ENCODE assay signal across 16 cellular contexts in genomic region chr6:135329851-135330803, GRCh38.
DNase-seq lines count a peak whose midpoint lies in the region; ATAC-seq and TF ChIP-seq lines count a peak whose summit lies in the region.
"Had no signal": no experiment of that assay in that cellular context is flagged by ENCODE, and none has a peak within 500 bp of the region (broad histone marks: within the 10 kb centered on the region; RNA-seq: fewer than 3 reads in every experiment).

No MANE protein-coding gene starts in this region.

- H3K9me3 Mint-ChIP-seq in activated CD8-positive, alpha-beta memory T cell treated with anti-CD3 and anti-CD28 coated beads, Interleukin-2, amount 10 ng/mL, durations not matched to agents 7 days and 5 days (ENCODE audit: low read depth): no peaks in the 10 kb centered on the region
- H3K9me3 Mint-ChIP-seq in stimulated activated effector memory CD8-positive, alpha-beta T cell treated with anti-CD3 and anti-CD28 coated beads, Interleukin-12 subunit alpha, Interleukin-12 subunit beta, amount 100 ng/mL, for 72 hours: no peaks in the 10 kb centered on the region

- H3K27me3 ChIP-seq in smooth muscle cell (ENCODE audit: low read depth): no peaks in the 10 kb centered on the region
- H3K27me3 ChIP-seq: testis had no signal

- no peak overlapping the region for H3K9ac ChIP-seq in smooth muscle cell (ENCODE audit: low read depth)

- no peak overlapping the region for H3K4me3 ChIP-seq in smooth muscle cell
- H3K4me3 ChIP-seq: testis had no signal

- no peak overlapping the region for H3K27ac ChIP-seq in smooth muscle cell (ENCODE audit: low read depth)
- H3K27ac ChIP-seq: testis, VCaP had no signal

- no peak overlapping the region for H3K27ac Mint-ChIP-seq in activated CD8-positive, alpha-beta memory T cell treated with anti-CD3 and anti-CD28 coated beads, Interleukin-2, amount 10 ng/mL, durations not matched to agents 7 days and 5 days
- no peak overlapping the region for H3K27ac Mint-ChIP-seq in stimulated activated effector memory CD8-positive, alpha-beta T cell treated with anti-CD3 and anti-CD28 coated beads, Interleukin-12 subunit alpha, Interleukin-12 subunit beta, amount 100 ng/mL, for 72 hours

- no peak overlapping the region for H3K4me3 Mint-ChIP-seq in activated CD8-positive, alpha-beta memory T cell treated with anti-CD3 and anti-CD28 coated beads, Interleukin-2, amount 10 ng/mL, durations not matched to agents 7 days and 5 days
- H3K4me3 Mint-ChIP-seq in stimulated activated effector memory CD8-positive, alpha-beta T cell treated with anti-CD3 and anti-CD28 coated beads, Interleukin-12 subunit alpha, Interleukin-12 subunit beta, amount 100 ng/mL, for 72 hours: no peak overlapping the region

- peak; percentile 61 for ATAC-seq in activated CD8-positive, alpha-beta memory T cell treated with anti-CD3 and anti-CD28 coated beads, Interleukin-2, amount 10 ng/mL, durations not matched to agents 7 days and 5 days
- ATAC-seq in GM21825 (IDR thresholded peaks at IDR 0.05; ENCODE audit: unreplicated experiment): peak; percentile 93
- peak; percentile 95 for ATAC-seq in HG03342 (IDR thresholded peaks at IDR 0.05; ENCODE audit: unreplicated experiment)
- peak; percentile 93 for ATAC-seq in stimulated activated effector memory CD8-positive, alpha-beta T cell treated with anti-CD3 and anti-CD28 coated beads, Interleukin-12 subunit alpha, Interleukin-12 subunit beta, amount 100 ng/mL, for 72 hours
- ATAC-seq: HCT116 had no signal

- CTCF ChIA-PET in activated CD8-positive, alpha-beta memory T cell treated with anti-CD3 and anti-CD28 coated beads, Interleukin-2, amount 10 ng/mL, durations not matched to agents 7 days and 5 days (lab: Charles Lee): no interaction called here

- H3K36me3 ChIP-seq in smooth muscle cell (ENCODE audit: low read depth): no peaks in the 10 kb centered on the region

- H2AFZ ChIP-seq in smooth muscle cell (ENCODE audit: low read depth): no peak overlapping the region

- no peak for TF ChIP-seq CTCF in smooth muscle cell (IDR thresholded peaks at IDR 0.05; ENCODE audit: borderline replicate concordance, insufficient read depth, poor library complexity, severe bottlenecking)

- H3F3A ChIP-seq in smooth muscle cell (ENCODE audit: low read depth): no peaks in the 10 kb centered on the region

- H3K4me1 ChIP-seq in smooth muscle cell (ENCODE audit: low read depth): no peaks in the 10 kb centered on the region
- H3K4me1 ChIP-seq: testis had no signal

- WGBS in smooth muscle cell (ENCODE audit: low lambda C conversion rate): 88% methylated on average over 13 of the region's 13 CpGs

- H3K4me1 Mint-ChIP-seq in activated CD8-positive, alpha-beta memory T cell treated with anti-CD3 and anti-CD28 coated beads, Interleukin-2, amount 10 ng/mL, durations not matched to agents 7 days and 5 days: peaks cover 26% of the 10 kb centered on the region
- H3K4me1 Mint-ChIP-seq in stimulated activated effector memory CD8-positive, alpha-beta T cell treated with anti-CD3 and anti-CD28 coated beads, Interleukin-12 subunit alpha, Interleukin-12 subunit beta, amount 100 ng/mL, for 72 hours: peaks cover 5% of the 10 kb centered on the region

- no peaks in the 10 kb centered on the region for H3K27me3 Mint-ChIP-seq in activated CD8-positive, alpha-beta memory T cell treated with anti-CD3 and anti-CD28 coated beads, Interleukin-2, amount 10 ng/mL, durations not matched to agents 7 days and 5 days

- H3K79me2 ChIP-seq in smooth muscle cell (ENCODE audit: low read depth): no peaks in the 10 kb centered on the region

- no peak overlapping the region for H3K4me2 ChIP-seq in smooth muscle cell

- H4K20me1 ChIP-seq in smooth muscle cell (ENCODE audit: low read depth): no peaks in the 10 kb centered on the region

- peaks cover 18% of the 10 kb centered on the region for H3K36me3 Mint-ChIP-seq in activated CD8-positive, alpha-beta memory T cell treated with anti-CD3 and anti-CD28 coated beads, Interleukin-2, amount 10 ng/mL, durations not matched to agents 7 days and 5 days
- no peaks in the 10 kb centered on the region for H3K36me3 Mint-ChIP-seq in stimulated activated effector memory CD8-positive, alpha-beta T cell treated with anti-CD3 and anti-CD28 coated beads, Interleukin-12 subunit alpha, Interleukin-12 subunit beta, amount 100 ng/mL, for 72 hours

- peak; percentile 51 for DNase-seq in activated CD8-positive, alpha-beta memory T cell treated with anti-CD3 and anti-CD28 coated beads, Interleukin-2, amount 10 ng/mL, durations not matched to agents 7 days and 5 days
- no peak for DNase-seq in activated CD8-positive, alpha-beta memory T cell treated with anti-CD3 and anti-CD28 coated beads for 24 hours
- peak in 1 of 2 donors; percentile 62 for DNase-seq in stimulated activated effector memory CD8-positive, alpha-beta T cell treated with anti-CD3 and anti-CD28 coated beads, Interleukin-12 subunit alpha, Interleukin-12 subunit beta, amount 100 ng/mL, for 72 hours (ENCODE audit: low spot score in 2 of 2)
- DNase-seq in smooth muscle cell (lab: John Stamatoyannopoulos, UW; ENCODE audit: unreplicated experiment): no peak
- no peak for DNase-seq in central memory CD4-positive, alpha-beta T cell
- DNase-seq in NCI-H1436 treated with DMSO at 0.1 percent for 48 hours (lab: John Stamatoyannopoulos, UW): no peak
- DNase-seq: 8988T; activated effector memory CD4-positive, alpha-beta T cell treated with Interleukin-2 at 50 U/mL for 16 hours; DMS79; NCI-H1092; posterior cingulate gyrus; testis had no signal

- no peaks in the 10 kb centered on the region for H3K9me3 ChIP-seq in smooth muscle cell (replicated peaks; ENCODE audit: low read depth)
- H3K9me3 ChIP-seq: testis had no signal
